In the genomic region with DNA sequence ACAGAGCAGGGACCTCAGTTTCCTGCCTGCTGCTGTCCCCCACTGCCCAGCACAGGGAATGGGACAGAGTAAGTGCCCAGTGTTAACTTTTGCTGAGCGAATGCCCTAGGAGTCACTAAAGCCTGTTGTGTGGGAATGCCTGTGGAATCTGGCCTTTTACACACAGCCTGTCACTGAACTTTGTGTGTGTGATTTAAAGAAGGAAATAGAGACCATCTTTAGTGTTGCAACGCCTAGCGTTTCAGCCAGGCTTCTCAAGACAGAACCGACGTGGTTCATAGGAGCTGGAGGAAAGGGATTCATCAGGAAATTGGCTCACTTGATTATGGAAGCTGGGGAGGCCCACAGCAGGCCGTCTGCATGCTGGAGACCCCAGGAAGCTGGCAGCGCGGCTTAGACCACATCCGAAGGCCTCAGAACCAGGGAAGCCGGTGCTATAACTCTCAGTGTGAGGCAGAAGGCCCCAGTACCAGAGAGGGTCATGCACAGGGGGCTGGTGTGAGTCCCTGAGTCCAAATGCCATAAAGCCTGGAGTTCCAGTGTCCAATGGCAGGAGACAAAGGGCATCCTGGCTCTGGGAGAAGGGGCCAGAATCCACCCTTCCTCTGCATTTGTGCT, we compare ENCODE assay signal across 33 cellular contexts. TPM values are rescaled to one million over a fixed set of nuclear protein-coding genes. Genes with fewer than 3 reads are reported as not detected.
"Had no signal": no experiment of that assay in that cellular context is flagged by ENCODE, and none has a peak within 500 bp of the region (broad histone marks: within the 10 kb centered on the region; RNA-seq: fewer than 3 reads in every experiment).

No MANE protein-coding gene starts in this region.

- H3K4me3 Mint-ChIP-seq: activated CD4-positive, alpha-beta memory T cell treated with anti-CD3 and anti-CD28 coated beads for 36 hours; activated CD4-positive, alpha-beta T cell treated with anti-CD3 and anti-CD28 coated beads, Interleukin-2, amount 10 ng/mL, durations not matched to agents 24 days and 14 days; activated naive CD4-positive, alpha-beta T cell treated with anti-CD3 and anti-CD28 coated beads for 36 hours; activated naive CD8-positive, alpha-beta T cell treated with anti-CD3 and anti-CD28 coated beads for 36 hours; endodermal cell; immature natural killer cell; natural killer cell treated with Interleukin-12 subunit alpha and Interleukin-12 subunit beta and Interleukin-15 and Interleukin-18, amount 100 ng/mL, for 72 hours; stimulated activated memory B cell treated with anti-CD40 and anti-IgM and Interleukin-4, amounts not matched to agents 10 μg/mL and 1 μg/mL and 100 μg/mL, for 72 hours; stimulated activated naive CD8-positive, alpha-beta T cell treated with anti-CD3 and anti-CD28 coated beads, Interleukin-15, amount 100 ng/mL, for 72 hours; T-helper 1 cell treated with Interleukin-12 subunit alpha and Interleukin-12 subunit beta and Interleukin-4 antibody, amounts not matched to agents 30 μg/mL and 1 μg/mL, for 36 hours had no signal

- H3K9me3 Mint-ChIP-seq: activated CD4-positive, alpha-beta memory T cell treated with anti-CD3 and anti-CD28 coated beads for 36 hours; activated naive CD4-positive, alpha-beta T cell treated with anti-CD3 and anti-CD28 coated beads for 36 hours; activated naive CD8-positive, alpha-beta T cell treated with anti-CD3 and anti-CD28 coated beads for 36 hours; activated T-helper 1 cell treated with anti-CD3 and anti-CD28 coated beads, Interleukin-12 subunit alpha, Interleukin-12 subunit beta, Interleukin-2, Interleukin-4 antibody, amounts not matched to agents 30 ng/mL and 10 ng/mL and 1 ng/mL, durations not matched to agents 14 hours and 24 hours and 36 hours; natural killer cell treated with Interleukin-12 subunit alpha and Interleukin-12 subunit beta and Interleukin-15 and Interleukin-18, amount 100 ng/mL, for 72 hours; stimulated activated memory B cell treated with anti-CD40 and anti-IgM and Interleukin-4, amounts not matched to agents 10 μg/mL and 1 μg/mL and 100 μg/mL, for 72 hours; stimulated activated naive CD8-positive, alpha-beta T cell treated with anti-CD3 and anti-CD28 coated beads, Interleukin-15, amount 100 ng/mL, for 72 hours; T-helper 1 cell treated with Interleukin-12 subunit alpha and Interleukin-12 subunit beta and Interleukin-4 antibody, amounts not matched to agents 30 μg/mL and 1 μg/mL, for 36 hours had no signal

- DNase-seq: activated CD4-positive, alpha-beta memory T cell treated with anti-CD3 and anti-CD28 coated beads for 36 hours; activated CD4-positive, alpha-beta T cell treated with anti-CD3 and anti-CD28 coated beads, Interleukin-2, amount 10 ng/mL, durations not matched to agents 24 days and 14 days; activated CD4-positive, CD25-positive, alpha-beta regulatory T cell treated with anti-CD3 and anti-CD28 coated beads, Interleukin-2, amount 50 U/mL, for 72 hours; activated CD8-positive, alpha-beta memory T cell treated with anti-CD3 and anti-CD28 coated beads, Interleukin-2, amount 50 U/mL, for 4 hours; activated effector memory CD4-positive, alpha-beta T cell treated with anti-CD3 and anti-CD28 coated beads, Interleukin-2, amount 50 U/mL, for 16 hours; activated naive CD4-positive, alpha-beta T cell treated with anti-CD3 and anti-CD28 coated beads for 36 hours; activated naive CD8-positive, alpha-beta T cell treated with anti-CD3 and anti-CD28 coated beads for 36 hours; activated T-cell treated with anti-CD3 and anti-CD28 coated beads, Interleukin-2, amount 50 U/mL, for 1 hour; adrenal gland; central memory CD4-positive, alpha-beta T cell; endodermal cell; foreskin fibroblast; head of caudate nucleus; hypothalamus; immature natural killer cell; kidney; left ventricle myocardium inferior; mesendoderm; pancreas; retina; sigmoid colon; stimulated activated CD4-positive, alpha-beta T cell treated with anti-CD3 and anti-CD28 coated beads, Interleukin-1b, Interleukin-23, amount 100 ng/mL, for 48 hours; stimulated activated CD4-positive, alpha-beta T cell treated with anti-CD3 and anti-CD28 coated beads, Interleukin-4, amount 100 ng/mL, for 4 hours; stimulated activated CD8-positive, alpha-beta memory T cell treated with anti-CD3 and anti-CD28 coated beads, Interleukin-4, amount 100 ng/mL, for 48 hours; stimulated activated naive CD8-positive, alpha-beta T cell treated with anti-CD3 and anti-CD28 coated beads, Interleukin-15, amount 100 ng/mL, for 72 hours; substantia nigra; T1000 had no signal

- H3K27ac Mint-ChIP-seq: activated CD4-positive, alpha-beta memory T cell treated with anti-CD3 and anti-CD28 coated beads for 36 hours; activated CD4-positive, alpha-beta T cell treated with anti-CD3 and anti-CD28 coated beads, Interleukin-2, amount 10 ng/mL, durations not matched to agents 24 days and 14 days; activated naive CD4-positive, alpha-beta T cell treated with anti-CD3 and anti-CD28 coated beads for 36 hours; activated naive CD8-positive, alpha-beta T cell treated with anti-CD3 and anti-CD28 coated beads for 36 hours; activated T-helper 1 cell treated with anti-CD3 and anti-CD28 coated beads, Interleukin-12 subunit alpha, Interleukin-12 subunit beta, Interleukin-2, Interleukin-4 antibody, amounts not matched to agents 30 ng/mL and 10 ng/mL and 1 ng/mL, durations not matched to agents 14 hours and 24 hours and 36 hours; endodermal cell; immature natural killer cell; natural killer cell treated with Interleukin-12 subunit alpha and Interleukin-12 subunit beta and Interleukin-15 and Interleukin-18, amount 100 ng/mL, for 72 hours; stimulated activated memory B cell treated with anti-CD40 and anti-IgM and Interleukin-4, amounts not matched to agents 10 μg/mL and 1 μg/mL and 100 μg/mL, for 72 hours; stimulated activated naive CD8-positive, alpha-beta T cell treated with anti-CD3 and anti-CD28 coated beads, Interleukin-15, amount 100 ng/mL, for 72 hours; T-helper 1 cell treated with Interleukin-12 subunit alpha and Interleukin-12 subunit beta and Interleukin-4 antibody, amounts not matched to agents 30 μg/mL and 1 μg/mL, for 36 hours had no signal

- H3K36me3 Mint-ChIP-seq: activated CD4-positive, alpha-beta memory T cell treated with anti-CD3 and anti-CD28 coated beads for 36 hours; natural killer cell treated with Interleukin-12 subunit alpha and Interleukin-12 subunit beta and Interleukin-15 and Interleukin-18, amount 100 ng/mL, for 72 hours; stimulated activated memory B cell treated with anti-CD40 and anti-IgM and Interleukin-4, amounts not matched to agents 10 μg/mL and 1 μg/mL and 100 μg/mL, for 72 hours had no signal

- ATAC-seq: esophagus mucosa; natural killer cell treated with Interleukin-12 subunit alpha and Interleukin-12 subunit beta and Interleukin-15 and Interleukin-18, amount 100 ng/mL, for 72 hours; pancreas; stimulated activated memory B cell treated with anti-CD40 and anti-IgM and Interleukin-4, amounts not matched to agents 10 μg/mL and 1 μg/mL and 100 μg/mL, for 72 hours; stimulated activated naive CD8-positive, alpha-beta T cell treated with anti-CD3 and anti-CD28 coated beads, Interleukin-15, amount 100 ng/mL, for 72 hours had no signal

RNA-seq across cellular contexts. Expression of a gene that starts 29.1 kb away (rescaled TPM):
- total RNA-seq: left ventricle myocardium inferior; natural killer cell treated with Interleukin-12 subunit alpha and Interleukin-12 subunit beta and Interleukin-15 and Interleukin-18, amount 100 ng/mL, for 72 hours; vagina had no signal
